ENCODE assay signal across 9 cellular contexts in the genomic region with DNA sequence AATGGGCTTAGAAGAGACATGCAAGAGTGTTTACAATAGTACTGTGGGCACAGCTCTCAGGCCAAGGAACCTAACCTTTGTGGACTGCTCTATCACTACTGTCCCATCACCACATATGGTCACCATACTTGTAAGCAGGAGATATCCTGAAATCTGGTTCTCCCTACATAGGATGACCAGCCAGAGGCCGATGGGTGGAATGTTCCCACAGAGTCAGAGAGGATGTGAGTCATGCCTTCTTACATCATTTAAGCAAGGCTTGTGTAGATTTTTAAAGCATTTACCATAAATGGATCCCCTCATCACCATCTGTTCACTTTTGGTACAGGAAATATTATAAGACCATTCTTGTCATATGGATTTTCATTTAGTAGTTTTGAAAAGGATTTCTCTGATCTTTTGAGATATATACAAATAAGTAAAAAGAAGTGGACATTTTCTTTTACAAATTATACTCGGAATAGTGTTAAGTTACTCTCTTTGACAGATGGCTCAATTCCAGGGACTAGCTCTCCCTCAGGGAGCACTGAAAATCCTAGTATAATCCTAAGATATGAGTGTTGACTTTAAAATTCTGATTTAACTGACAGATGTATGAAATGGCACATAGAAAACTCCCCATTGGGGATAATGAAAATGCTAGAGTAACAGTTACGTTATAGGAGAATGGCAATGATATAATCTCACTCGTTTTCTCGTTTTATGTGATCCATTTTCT. TPM values are rescaled to one million over a fixed set of nuclear protein-coding genes. Genes with fewer than 3 reads are reported as not detected.
A peak's percentile ranks its signal among the peaks of the same experiment; 100 is the strongest.
DNase-seq lines count a peak whose midpoint lies in the region; ATAC-seq and TF ChIP-seq lines count a peak whose summit lies in the region.
"Had no signal": no experiment of that assay in that cellular context is flagged by ENCODE, and none has a peak within 500 bp of the region (broad histone marks: within the 10 kb centered on the region; RNA-seq: fewer than 3 reads in every experiment).

No MANE protein-coding gene starts in this region.

- peaks cover 2% of the 10 kb centered on the region for H3K27me3 ChIP-seq in adipocyte (replicated peaks; ENCODE audit: control insufficient read depth, insufficient read depth, low read length)

- peak overlapping the region; percentile 60 for H3K4me3 Mint-ChIP-seq in glutamatergic neuron (ENCODE audit: unreplicated experiment)
- H3K4me3 Mint-ChIP-seq in activated naive CD8-positive, alpha-beta T cell treated with anti-CD3 and anti-CD28 coated beads for 36 hours = no peak overlapping the region
- H3K4me3 Mint-ChIP-seq in effector memory CD8-positive, alpha-beta T cell = no peak overlapping the region

- H3K9me3 Mint-ChIP-seq in glutamatergic neuron (ENCODE audit: unreplicated experiment) = peaks cover 3% of the 10 kb centered on the region
- no peaks in the 10 kb centered on the region for H3K9me3 Mint-ChIP-seq in activated naive CD8-positive, alpha-beta T cell treated with anti-CD3 and anti-CD28 coated beads for 36 hours
- H3K9me3 Mint-ChIP-seq in effector memory CD8-positive, alpha-beta T cell = no peaks in the 10 kb centered on the region

- DNase-seq in HK-2 (ENCODE audit: unreplicated experiment) = peak; percentile 50
- DNase-seq in adipocyte (ENCODE audit: low read depth) = peak; percentile 97
- peak; percentile 29 for DNase-seq in glutamatergic neuron
- DNase-seq in superior temporal gyrus (ENCODE audit: extremely low spot score) = peak; percentile 62
- DNase-seq in NCI-H1048 (lab: John Stamatoyannopoulos, UW) = no peak
- DNase-seq in activated naive CD8-positive, alpha-beta T cell treated with anti-CD3 and anti-CD28 coated beads for 36 hours = no peak
- no peak for DNase-seq in effector memory CD8-positive, alpha-beta T cell
- DNase-seq: NCI-H187 treated with DMSO at 0.1 percent for 48 hours had no signal

- no peaks in the 10 kb centered on the region for H3K36me3 ChIP-seq in adipocyte (ENCODE audit: control insufficient read depth, insufficient read depth, low read length, severe bottlenecking)

- peak overlapping the region; percentile 98 for H3K27ac Mint-ChIP-seq in glutamatergic neuron (ENCODE audit: unreplicated experiment)
- no peak overlapping the region for H3K27ac Mint-ChIP-seq in activated naive CD8-positive, alpha-beta T cell treated with anti-CD3 and anti-CD28 coated beads for 36 hours
- no peak overlapping the region for H3K27ac Mint-ChIP-seq in effector memory CD8-positive, alpha-beta T cell

- no peaks in the 10 kb centered on the region for H3K36me3 Mint-ChIP-seq in glutamatergic neuron (ENCODE audit: unreplicated experiment)
- no peaks in the 10 kb centered on the region for H3K36me3 Mint-ChIP-seq in activated naive CD8-positive, alpha-beta T cell treated with anti-CD3 and anti-CD28 coated beads for 36 hours
- no peaks in the 10 kb centered on the region for H3K36me3 Mint-ChIP-seq in effector memory CD8-positive, alpha-beta T cell (ENCODE audit: insufficient read depth)

- TF ChIP-seq CTCF in glutamatergic neuron (IDR thresholded peaks at IDR 0.05; ENCODE audit: partially characterized antibody, unreplicated experiment) = no peak

- H3K9ac ChIP-seq in adipocyte (ENCODE audit: low read length) = peak overlapping the region; percentile 56

- peaks cover 21% of the 10 kb centered on the region for H3K4me1 ChIP-seq in adipocyte (ENCODE audit: control insufficient read depth, insufficient read depth, low read length)

- H3K4me3 ChIP-seq in adipocyte (ENCODE audit: low read length) = peak overlapping the region; percentile 51

- ATAC-seq in GM18867 (IDR thresholded peaks at IDR 0.05; ENCODE audit: unreplicated experiment) = no peak
- ATAC-seq in effector memory CD8-positive, alpha-beta T cell (replicated peaks) = no peak

- no peaks in the 10 kb centered on the region for H3K9me3 ChIP-seq in adipocyte (ENCODE audit: control insufficient read depth, low read length)

- no peaks in the 10 kb centered on the region for H3K27me3 Mint-ChIP-seq in glutamatergic neuron (ENCODE audit: unreplicated experiment)
- peaks cover 41% of the 10 kb centered on the region for H3K27me3 Mint-ChIP-seq in activated naive CD8-positive, alpha-beta T cell treated with anti-CD3 and anti-CD28 coated beads for 36 hours
- peaks cover 2 to 8% of the 10 kb centered on the region in 2 donors for H3K27me3 Mint-ChIP-seq in effector memory CD8-positive, alpha-beta T cell

- peaks cover 30% of the 10 kb centered on the region for H3K4me1 Mint-ChIP-seq in glutamatergic neuron (ENCODE audit: low read depth, unreplicated experiment)
- no peaks in the 10 kb centered on the region for H3K4me1 Mint-ChIP-seq in activated naive CD8-positive, alpha-beta T cell treated with anti-CD3 and anti-CD28 coated beads for 36 hours
- no peaks in the 10 kb centered on the region for H3K4me1 Mint-ChIP-seq in effector memory CD8-positive, alpha-beta T cell (ENCODE audit: low read depth in 2 of 2)

RNA-seq across cellular contexts. Expression of a gene that starts 6.6 kb away (rescaled TPM):
- 4.2 TPM for total RNA-seq in glutamatergic neuron (ENCODE audit: unreplicated experiment)
- total RNA-seq in activated naive CD8-positive, alpha-beta T cell treated with anti-CD3 and anti-CD28 coated beads for 36 hours = not detected

Comparison
In these comparisons a context has a peak if more than half of its experiments do, and no peak if none do; other contexts are left out.
1. DNase-seq: peak in HK-2 (single experiment), adipocyte (single experiment), glutamatergic neuron (single experiment) and superior temporal gyrus (single experiment); none in NCI-H1048 (single experiment), activated naive CD8-positive, alpha-beta T cell treated with anti-CD3 and anti-CD28 coated beads for 36 hours (single experiment) and effector memory CD8-positive, alpha-beta T cell (0 of 3).